11 cellular contexts compared by ENCODE assay signal in genomic region chr11:47099213-47099917, GRCh38.
DNase-seq lines count a peak whose midpoint lies in the region; ATAC-seq, FAIRE-seq and TF ChIP-seq lines count a peak whose summit lies in the region.
"Had no signal": no experiment of that assay in that cellular context is flagged by ENCODE, and none has a peak within 500 bp of the region (broad histone marks: within the 10 kb centered on the region; RNA-seq: fewer than 3 reads in every experiment).

No MANE protein-coding gene starts in this region.

- H3K4me1 ChIP-seq in astrocyte (ENCODE audit: insufficient read depth, low read length) (peaks cover 9% of the 10 kb centered on the region), right lobe of liver (no peaks in the 10 kb centered on the region)

- FAIRE-seq in astrocyte (lab: Jason Lieb, UNC), result no peak

- intact Hi-C loops in right lobe of liver (cut with DNase I), result no loop called here

- no peak overlapping the region for H3K27ac ChIP-seq in astrocyte (ENCODE audit: low read depth, low read length)
- H3K27ac ChIP-seq in right lobe of liver, result no peak overlapping the region

- no peaks in the 10 kb centered on the region for H3K79me2 ChIP-seq in astrocyte (ENCODE audit: insufficient read depth, low read length)

- peak; percentile 62 for DNase-seq in DMS53 (lab: John Stamatoyannopoulos, UW)
- DNase-seq in NCI-H146 (lab: John Stamatoyannopoulos, UW), result peak; percentile 81
- peak; percentile 32 for DNase-seq in astrocyte (ENCODE audit: low read depth)
- DNase-seq in right lobe of liver, result no peak
- no peak for DNase-seq in mucosa of gallbladder (ENCODE audit: low spot score)
- DNase-seq in NCI-H2107 (lab: John Stamatoyannopoulos, UW), result no peak
- DNase-seq in DMS 273 (lab: John Stamatoyannopoulos, UW; ENCODE audit: unreplicated experiment), result no peak
- DNase-seq: activated CD4-positive, alpha-beta T cell treated with anti-CD3 and anti-CD28 coated beads for 1 hour; activated T-cell treated with anti-CD3 and anti-CD28 coated beads, Interleukin-2, amount 50 U/mL, for 4 hours; SW 1271 had no signal

- peak; percentile 39 to 86 (median 68) for ATAC-seq in right lobe of liver
- ATAC-seq in GM18873 (IDR thresholded peaks at IDR 0.05; ENCODE audit: low FRiP score, unreplicated experiment), result no peak
- ATAC-seq: activated T-cell treated with anti-CD3 and anti-CD28 coated beads, Interleukin-2, amount 50 U/mL, for 4 hours had no signal

- no peak for TF ChIP-seq POLR2A in right lobe of liver (IDR thresholded peaks at IDR 0.05)

- peaks cover 14% of the 10 kb centered on the region for H3K4me1 Mint-ChIP-seq in astrocyte (ENCODE audit: low read depth, unreplicated experiment)

- no peak for TF ChIP-seq CTCF in astrocyte (IDR thresholded peaks at IDR 0.05; ENCODE audit: insufficient read depth, low read depth, low read length)
- TF ChIP-seq CTCF in right lobe of liver (IDR thresholded peaks at IDR 0.05), result no peak

- no peak overlapping the region for H2AFZ ChIP-seq in astrocyte (ENCODE audit: low read depth, low read length)

- H3K9me3 ChIP-seq in astrocyte (ENCODE audit: insufficient read depth, low read depth, low read length) (no peaks in the 10 kb centered on the region), right lobe of liver (no peaks in the 10 kb centered on the region)

- H4K20me1 ChIP-seq in astrocyte (ENCODE audit: insufficient read depth, low read length), result peaks cover 4% of the 10 kb centered on the region

- no peak overlapping the region for H3K27ac Mint-ChIP-seq in astrocyte (ENCODE audit: unreplicated experiment)

- H3K36me3 Mint-ChIP-seq in astrocyte (ENCODE audit: low read depth, unreplicated experiment), result peaks cover 3% of the 10 kb centered on the region

- H3K4me3 ChIP-seq in astrocyte (ENCODE audit: insufficient read depth, low read depth, low read length), result no peak overlapping the region
- no peak overlapping the region for H3K4me3 ChIP-seq in right lobe of liver

- H3K9me3 Mint-ChIP-seq in astrocyte (ENCODE audit: unreplicated experiment), result peaks cover 2% of the 10 kb centered on the region
- H3K9me3 Mint-ChIP-seq: activated T-cell treated with anti-CD3 and anti-CD28 coated beads, Interleukin-2, amount 50 U/mL, for 4 hours had no signal

- no peak overlapping the region for H3K4me3 Mint-ChIP-seq in astrocyte (ENCODE audit: unreplicated experiment)
- H3K4me3 Mint-ChIP-seq: activated T-cell treated with anti-CD3 and anti-CD28 coated beads, Interleukin-2, amount 50 U/mL, for 4 hours had no signal

- 36% methylated on average over 2 of the region's 3 CpGs for WGBS in right lobe of liver (ENCODE audit: insufficient coverage, low coverage, low lambda C conversion rate, missing lambda C conversion rate)

- H3K36me3 ChIP-seq in astrocyte (ENCODE audit: insufficient read depth, low read length) (no peaks in the 10 kb centered on the region), right lobe of liver (no peaks in the 10 kb centered on the region)

- H3K27me3 ChIP-seq in astrocyte (ENCODE audit: insufficient read depth, low read length) (no peaks in the 10 kb centered on the region), right lobe of liver (peaks cover 0 to 8% of the 10 kb centered on the region in 2 donors)

- H3K9ac ChIP-seq in astrocyte (ENCODE audit: low read length), result no peak overlapping the region

- no peak overlapping the region for H3K4me2 ChIP-seq in astrocyte (ENCODE audit: low read length)

- no peaks in the 10 kb centered on the region for H3K27me3 Mint-ChIP-seq in astrocyte (ENCODE audit: low read depth, unreplicated experiment)

Comparison
In these comparisons a context has a peak if more than half of its experiments do, and no peak if none do; other contexts are left out.
1. DNase-seq: peak in DMS53 (single experiment), NCI-H146 (single experiment) and astrocyte (single experiment); none in right lobe of liver (0 of 3), mucosa of gallbladder (single experiment), NCI-H2107 (single experiment) and DMS 273 (single experiment).